Comparison of ENCODE assay signal across 10 cellular contexts in the genomic region with DNA sequence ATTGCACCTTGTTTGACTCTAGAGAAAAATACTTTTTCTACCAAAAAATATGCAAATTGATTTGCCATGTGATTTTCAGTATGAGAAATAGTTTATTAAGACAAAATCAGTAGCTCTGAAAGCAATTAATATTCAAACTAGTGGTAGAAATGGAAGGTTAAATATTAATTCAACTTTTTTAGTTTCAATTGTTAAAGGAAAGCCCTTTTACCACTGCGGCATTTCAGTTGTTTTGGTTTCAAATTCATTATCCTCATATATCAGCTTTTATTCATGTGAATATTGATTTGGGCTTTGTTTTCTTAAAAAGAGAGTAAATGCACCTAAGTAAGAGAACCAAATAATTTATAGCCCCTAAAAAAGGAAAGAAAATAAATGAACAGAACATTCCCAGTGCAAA.
"Had no signal": no experiment of that assay in that cellular context is flagged by ENCODE, and none has a peak within 500 bp of the region (broad histone marks: within the 10 kb centered on the region; RNA-seq: fewer than 3 reads in every experiment).

No MANE protein-coding gene starts in this region.

- FAIRE-seq: HTR-8/SVneo, K562 had no signal

- ATAC-seq: HCT116, K562 had no signal

- DNase-seq: GM23248, GOT3, H7, HFFc6, IMR-90, Kasumi-1, KG1 had no signal

- H3K4me3 Mint-ChIP-seq: HFFc6 had no signal

- H3K27ac Mint-ChIP-seq: HFFc6 had no signal
